In the genomic region with DNA sequence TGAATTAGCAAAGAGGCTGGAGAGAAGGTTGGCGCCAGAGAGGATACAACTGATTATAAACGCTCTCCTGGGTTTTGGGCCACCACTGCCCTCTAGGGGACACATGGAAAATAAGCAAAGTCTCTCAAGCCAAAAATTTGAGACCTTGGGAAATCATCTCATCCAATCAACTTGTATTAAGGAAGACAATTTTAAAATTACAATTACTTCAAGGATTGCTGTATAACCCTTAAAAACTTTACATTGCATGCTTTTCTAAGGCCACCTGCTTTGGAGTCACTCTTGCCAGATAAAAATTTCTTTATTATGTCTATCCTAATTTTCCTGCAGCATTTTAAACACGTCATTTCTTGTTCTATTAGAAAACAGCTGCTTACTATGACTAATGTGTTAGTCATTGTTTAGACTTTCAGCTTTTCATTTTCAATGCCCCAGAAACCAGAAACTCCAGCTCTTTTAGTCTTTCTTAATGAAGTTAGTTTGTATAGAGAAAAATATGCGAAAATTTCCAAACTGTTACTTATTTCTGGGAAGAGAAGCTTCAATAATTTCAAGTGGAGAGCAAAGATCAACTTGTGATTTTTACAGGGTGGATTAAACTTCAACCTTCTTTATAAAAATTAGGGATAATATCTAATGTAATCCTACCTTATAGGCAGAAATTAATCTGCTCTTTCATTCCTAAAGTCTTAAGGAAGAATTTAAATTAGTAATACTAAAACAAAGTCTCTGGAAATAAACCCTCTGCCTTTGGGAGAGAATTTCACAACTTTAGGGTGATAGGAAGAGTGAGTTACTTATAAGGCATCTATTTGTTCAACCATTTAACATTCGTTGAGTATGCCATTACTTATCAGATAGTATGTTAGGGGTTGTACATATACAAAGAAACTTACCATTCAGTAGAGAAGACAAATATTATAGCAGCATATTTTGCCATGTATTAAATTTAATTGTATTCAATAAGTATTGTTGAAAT, we compare ENCODE assay signal across 9 cellular contexts. TPM values are rescaled to one million over a fixed set of nuclear protein-coding genes. Genes with fewer than 3 reads are reported as not detected.
DNase-seq lines count a peak whose midpoint lies in the region; ATAC-seq, FAIRE-seq and TF ChIP-seq lines count a peak whose summit lies in the region.
"Had no signal": no experiment of that assay in that cellular context is flagged by ENCODE, and none has a peak within 500 bp of the region (broad histone marks: within the 10 kb centered on the region; RNA-seq: fewer than 3 reads in every experiment).

No MANE protein-coding gene starts in this region.

- H3K79me1 ChIP-seq in H1 (ENCODE audit: low read depth, low read length) = no peaks in the 10 kb centered on the region

- H3K23me2 ChIP-seq in H1 (ENCODE audit: low read depth, low read length) = no peaks in the 10 kb centered on the region

- no peak overlapping the region for H3K4ac ChIP-seq in H1 (replicated peaks; ENCODE audit: insufficient read length, low read depth, low read length)

- WGBS in H1 (ENCODE audit: extremely low coverage in 1 of 2, insufficient coverage in 1 of 2, insufficient read length in 1 of 2, insufficient replicate concordance in 2 of 2, low coverage in 1 of 2, low lambda C conversion rate in 2 of 2, missing lambda C conversion rate in 1 of 2), 2 experiments = 53% methylated on average over 5 of the region's 5 CpGs; no CpG with 5 or more reads in 1 of the 2 experiments
- WGBS in lung, 2 donors = 21 to 41% methylated on average over 5 of the region's 5 CpGs

- H3K4me2 ChIP-seq in DOHH2 (ENCODE audit: low read length) (no peak overlapping the region), GM23338 (no peak overlapping the region), H1 (ENCODE audit: insufficient read depth in 1 of 2, low read depth in 2 of 2, low read length in 2 of 2) (no peak overlapping the region)

- H3K4me3 ChIP-seq in DOHH2 (ENCODE audit: low read length) (no peak overlapping the region), GM23338 (no peak overlapping the region), H1 (ENCODE audit: extremely low read depth in 1 of 4, insufficient read depth in 2 of 4, low read depth in 3 of 4, low read length in 4 of 4) (no peak overlapping the region), lung (no peak overlapping the region)

- no peaks in the 10 kb centered on the region for H3K27me3 Mint-ChIP-seq in GM23338 (ENCODE audit: insufficient read depth, low read depth, poor library complexity)

- no peak overlapping the region for H2BK12ac ChIP-seq in H1 (ENCODE audit: low read depth, low read length)

- DNase-seq in GM23338 (ENCODE audit: low spot score) (peak; percentile 83), NCI-H1930 (lab: John Stamatoyannopoulos, UW) (peak; percentile 5 to 7), H1 (ENCODE audit: low read depth in 1 of 2, low spot score in 2 of 2) (no peak), lung (ENCODE audit: low spot score) (peak; percentile 63)
- DNase-seq in stimulated activated CD8-positive, alpha-beta memory T cell treated with anti-CD3 and anti-CD28 coated beads, Interleukin-7, amount 100 ng/mL, for 4 hours (ENCODE audit: low read depth in 2 of 2) = peak; percentile 6 to 7

- peak overlapping the region; percentile 18; the same call in 1 of the 2 replicates for H3K27ac Mint-ChIP-seq in GM23338
- H3K27ac Mint-ChIP-seq: activated naive CD8-positive, alpha-beta T cell had no signal

- no peak overlapping the region for H2BK120ac ChIP-seq in H1 (replicated peaks; ENCODE audit: low read depth, low read length)

- no peaks in the 10 kb centered on the region for H3K9me3 ChIP-seq in DOHH2 (ENCODE audit: control insufficient read depth, insufficient read depth, low read length)
- no peaks in the 10 kb centered on the region for H3K9me3 ChIP-seq in H1 (ENCODE audit: insufficient read depth in 2 of 2, low read depth in 1 of 2, low read length in 1 of 2)
- no peaks in the 10 kb centered on the region for H3K9me3 ChIP-seq in lung (ENCODE audit: control insufficient read depth in 2 of 2, insufficient read depth in 1 of 2, low read length in 1 of 2)

- H3K36me3 ChIP-seq in DOHH2 (ENCODE audit: control insufficient read depth, low read length) = no peaks in the 10 kb centered on the region
- no peaks in the 10 kb centered on the region for H3K36me3 ChIP-seq in GM23338 (ENCODE audit: insufficient read depth)
- no peaks in the 10 kb centered on the region for H3K36me3 ChIP-seq in H1 (ENCODE audit: control insufficient read depth in 2 of 4, insufficient read depth in 4 of 4, low read length in 3 of 4)
- no peaks in the 10 kb centered on the region for H3K36me3 ChIP-seq in lung (ENCODE audit: control insufficient read depth in 2 of 2, insufficient read depth in 2 of 2, low read length in 2 of 2)

- H4K5ac ChIP-seq in H1 (ENCODE audit: insufficient read length, low read depth, low read length) = no peak overlapping the region

- H3K36me3 Mint-ChIP-seq in GM23338 (ENCODE audit: low read depth) = no peaks in the 10 kb centered on the region
- H3K36me3 Mint-ChIP-seq: activated naive CD8-positive, alpha-beta T cell had no signal

- H3K4me3 Mint-ChIP-seq in GM23338 = no peak overlapping the region
- H3K4me3 Mint-ChIP-seq: activated naive CD8-positive, alpha-beta T cell had no signal

- H3K27ac ChIP-seq in DOHH2 (ENCODE audit: low read depth, low read length) = no peak overlapping the region
- H3K27ac ChIP-seq in GM23338 (ENCODE audit: low read depth) = no peak overlapping the region
- H3K27ac ChIP-seq in VCaP = no peak overlapping the region
- no peak overlapping the region for H3K27ac ChIP-seq in H1 (ENCODE audit: low read depth, low read length)
- H3K27ac ChIP-seq in lung (ENCODE audit: low read depth in 1 of 2, low read length in 1 of 2) = peak overlapping the region in 1 of 2 donors; percentile 6

- no peaks in the 10 kb centered on the region for H3K9me3 Mint-ChIP-seq in GM23338

- no peaks in the 10 kb centered on the region for H4K20me1 ChIP-seq in DOHH2 (ENCODE audit: control insufficient read depth, insufficient read depth, low read depth, low read length)
- no peaks in the 10 kb centered on the region for H4K20me1 ChIP-seq in GM23338 (replicated peaks; ENCODE audit: insufficient read depth)
- no peaks in the 10 kb centered on the region for H4K20me1 ChIP-seq in H1 (replicated peaks in 1 of 2; ENCODE audit: control insufficient read depth in 1 of 2, insufficient read depth in 2 of 2, low read length in 2 of 2)

- H3K9ac ChIP-seq in H1 (replicated peaks in 1 of 4; ENCODE audit: extremely low read depth in 1 of 4, low read depth in 3 of 4, low read length in 3 of 4) = no peak overlapping the region

- H2BK20ac ChIP-seq in H1 (ENCODE audit: low read length) = no peak overlapping the region

- H3K9me2 ChIP-seq in DOHH2 (replicated peaks; ENCODE audit: control insufficient read depth, low read length) = no peaks in the 10 kb centered on the region
- no peaks in the 10 kb centered on the region for H3K9me2 ChIP-seq in GM23338 (ENCODE audit: insufficient read depth)

- no peak overlapping the region for H3K18ac ChIP-seq in H1 (ENCODE audit: extremely low read depth, low read length)

- no peak overlapping the region for H4K8ac ChIP-seq in H1 (ENCODE audit: extremely low read depth, insufficient read depth, low read length)

- no peak for TF ChIP-seq EP300 in H1 (IDR thresholded peaks at IDR 0.05; ENCODE audit: borderline replicate concordance in 1 of 2, low read depth in 2 of 2, low read length in 2 of 2)

- H3K27me3 ChIP-seq in DOHH2 (ENCODE audit: control insufficient read depth, low read length) (peaks cover 7% of the 10 kb centered on the region; the same call in 1 of the 2 replicates), GM23338 (ENCODE audit: insufficient read depth) (no peaks in the 10 kb centered on the region), H1 (replicated peaks in 1 of 4; ENCODE audit: control insufficient read depth in 3 of 4, extremely low read depth in 1 of 4, insufficient read depth in 3 of 4, low read length in 3 of 4) (no peaks in the 10 kb centered on the region), lung (ENCODE audit: control insufficient read depth, insufficient read depth) (no peaks in the 10 kb centered on the region)

- peaks cover 26% of the 10 kb centered on the region for H3K4me1 Mint-ChIP-seq in GM23338

- ATAC-seq in GM23338 (peak; percentile 78), lung (ENCODE audit: insufficient read depth, low FRiP score) (peak; percentile 73), HG02623 (IDR thresholded peaks at IDR 0.05; ENCODE audit: unreplicated experiment) (no peak)

- FAIRE-seq in H1 (lab: Jason Lieb, UNC) = peak; percentile 95

- H3K14ac ChIP-seq in H1 (ENCODE audit: insufficient read length) = no peak overlapping the region

- H2BK5ac ChIP-seq in H1 (ENCODE audit: low read depth, low read length) = no peak overlapping the region

- H3K79me2 ChIP-seq in DOHH2 (ENCODE audit: control insufficient read depth, low read length) (no peaks in the 10 kb centered on the region), GM23338 (replicated peaks; ENCODE audit: insufficient read depth) (no peaks in the 10 kb centered on the region), H1 (ENCODE audit: control insufficient read depth in 1 of 2, insufficient read depth in 2 of 2, low read length in 2 of 2) (no peaks in the 10 kb centered on the region)

- H2AFZ ChIP-seq in GM23338 (no peak overlapping the region), H1 (ENCODE audit: low read length) (no peak overlapping the region)

- H3F3A ChIP-seq in DOHH2 (ENCODE audit: control insufficient read depth, insufficient read depth) (no peaks in the 10 kb centered on the region), GM23338 (replicated peaks; ENCODE audit: low read depth) (no peaks in the 10 kb centered on the region)

- TF ChIP-seq POLR2A in H1 (IDR thresholded peaks at IDR 0.05; ENCODE audit: control extremely low read depth in 1 of 2, low read depth in 2 of 2, low read length in 2 of 2) = no peak

- no peak overlapping the region for H2BK15ac ChIP-seq in H1 (ENCODE audit: low read length)

- TF ChIP-seq RAD21 in H1 (IDR thresholded peaks at IDR 0.05 in 1 of 2, conservative IDR thresholded peaks at IDR 0.05 in 1 of 2; ENCODE audit: low read depth in 2 of 2, low read length in 2 of 2) = peak; percentile 89

- no peak overlapping the region for H3K56ac ChIP-seq in H1 (replicated peaks; ENCODE audit: insufficient read length, low read depth, low read length)

- no peak overlapping the region for H2AK5ac ChIP-seq in H1 (ENCODE audit: low read depth, low read length)

- TF ChIP-seq CTCF in DOHH2 (IDR thresholded peaks at IDR 0.05; ENCODE audit: low read depth, low read length, poor library complexity, severe bottlenecking) (peak; percentile 76), GM23338 (conservative IDR thresholded peaks at IDR 0.05; ENCODE audit: low read depth in 2 of 2) (peak; percentile 80 to 85), VCaP (conservative IDR thresholded peaks at IDR 0.05) (peak; percentile 90), H1 (IDR thresholded peaks at IDR 0.05; ENCODE audit: control extremely low read depth in 1 of 3, insufficient read depth in 1 of 3, low read depth in 1 of 3, low read length in 3 of 3) (peak; percentile 11 to 88 (median 76)), lung (IDR thresholded peaks at IDR 0.05; ENCODE audit: control extremely low read depth, extremely low read depth) (peak; percentile 58)

- H4K91ac ChIP-seq in H1 (replicated peaks; ENCODE audit: insufficient read length, low read length) = no peak overlapping the region

- H3K4me1 ChIP-seq in DOHH2 (ENCODE audit: control insufficient read depth, low read length) (peaks cover 6% of the 10 kb centered on the region; the same call in 1 of the 2 replicates), GM23338 (ENCODE audit: insufficient read depth) (peaks cover 15% of the 10 kb centered on the region), H1 (replicated peaks in 1 of 4; ENCODE audit: control insufficient read depth in 3 of 4, insufficient read depth in 4 of 4, low read length in 3 of 4) (no peaks in the 10 kb centered on the region), lung (ENCODE audit: control insufficient read depth in 2 of 2, insufficient read depth in 2 of 2, low read length in 2 of 2) (peaks cover 0 to 2% of the 10 kb centered on the region in 2 donors)

- CTCF ChIA-PET in H1 (lab: Charles Lee; ENCODE audit: partially characterized antibody) = interaction anchor here (0.6 to 1.6 kb wide), 13 partner anchors 11 to 710 kb away, joined by 3 to 6 read pairs (median 3); a partner anchor contains a TSS

- H3K23ac ChIP-seq in H1 (ENCODE audit: insufficient read length) = no peak overlapping the region

- POLR2A ChIA-PET in H1 (lab: Charles Lee; ENCODE audit: partially characterized antibody) = no interaction called here

RNA-seq across cellular contexts. Expression of a gene that starts 20.6 kb away (rescaled TPM):
- total RNA-seq in GM23338 (2014; rRNA removed; shearing (Covaris generic)) = 13.2 and 24.8 TPM in 2 replicates
- polyA plus RNA-seq in GM23338 (2016; fragmentation: Nextera tagmentation; extraction: Ambion mirVana) (4.6 and 4.8 TPM in 2 replicates), H1 (2011; rRNA removed) (4.4 and 6.1 TPM in 2 replicates), lung (1 to 10 TPM; 4.8 to 5.1 TPM)
- total RNA-seq in H1 (2021; fragmentation: NEBNext Ultra II Directional; extraction: Animal tissue kit (Norgen Biotek cat#: 25700)) = 7.4 and 9.3 TPM in 2 replicates
- 8.0 TPM for polyA plus RNA-seq in H1 (2011; cell fraction: cytosol; rRNA removed)
- polyA plus RNA-seq in H1 (2011; cell fraction: nucleus; rRNA removed) = 7.6 TPM
- polyA plus RNA-seq in H1 (2012, experiment 1 of 2) = 5.9 to 9.9 TPM (median 7.1 TPM) in 4 replicates
- polyA plus RNA-seq in H1 (2012, experiment 2 of 2) = 0.43 TPM
- 7.9 TPM for polyA plus RNA-seq in H1 (2013, experiment 1 of 2)
- polyA plus RNA-seq in H1 (2013, experiment 2 of 2) = 6.7 TPM
- polyA minus RNA-seq in H1 (2011; rRNA and poly(A)+ RNA removed) = 10.1 and 10.7 TPM in 2 replicates
- polyA minus RNA-seq in H1 (2011; cell fraction: cytosol; rRNA and poly(A)+ RNA removed) = 5.5 TPM
- 8.5 TPM for polyA minus RNA-seq in H1 (2011; cell fraction: nucleus; rRNA and poly(A)+ RNA removed)
- total RNA-seq in lung = 10 to 100 TPM; 10.9 to 27.2 TPM

Comparison
In these comparisons a context has a peak if more than half of its experiments do, and no peak if none do; other contexts are left out.
1. DNase-seq: peak in GM23338 (single experiment), NCI-H1930 (2 of 2), lung (single experiment) and stimulated activated CD8-positive, alpha-beta memory T cell treated with anti-CD3 and anti-CD28 coated beads, Interleukin-7, amount 100 ng/mL, for 4 hours (2 of 2); none in H1 (0 of 2).
2. Peak in every context shown above with its lines, with median percentiles within 50 percentile points of each other: CTCF ChIP-seq.